In genomic region chr18:21408681-21409080, GRCh38 we compare ENCODE assay signal across 31 cellular contexts.
"Had no signal": no experiment of that assay in that cellular context is flagged by ENCODE, and none has a peak within 500 bp of the region (broad histone marks: within the 10 kb centered on the region; RNA-seq: fewer than 3 reads in every experiment).

No MANE protein-coding gene starts in this region.

- H3K4me1 ChIP-seq: adrenal gland, body of pancreas, breast epithelium had no signal

- H3K27me3 ChIP-seq: adrenal gland, body of pancreas, brain microvascular endothelial cell, breast epithelium had no signal

- H3K27ac ChIP-seq: adrenal gland, body of pancreas, brain microvascular endothelial cell, breast epithelium, VCaP had no signal

- DNase-seq: activated B cell treated with CpG ODN at 0.5 μM for 24 hours; activated CD4-positive, alpha-beta T cell treated with anti-CD3 and anti-CD28 coated beads for 1 hour; activated CD4-positive, alpha-beta T cell treated with anti-CD3 and anti-CD28 coated beads for 36 hours; activated CD4-positive, alpha-beta T cell treated with anti-CD3 and anti-CD28 coated beads for 48 hours; activated CD4-positive, alpha-beta T cell treated with anti-CD3 and anti-CD28 coated beads, Interleukin-2, amount 10 ng/mL, durations not matched to agents 7 days and 5 days; activated CD4-positive, alpha-beta T cell treated with anti-CD3 and anti-CD28 coated beads, Interleukin-2, amount 50 U/mL, for 48 hours; activated CD8-positive, alpha-beta memory T cell treated with anti-CD3 and anti-CD28 coated beads, Interleukin-2, amount 50 U/mL, for 4 hours; activated CD8-positive, alpha-beta T cell treated with anti-CD3 and anti-CD28 coated beads for 36 hours; activated effector memory CD4-positive, alpha-beta T cell treated with anti-CD3 and anti-CD28 coated beads, Interleukin-2, amount 50 U/mL, for 16 hours; activated gamma-delta T cell treated with Interleukin-2 at 50 U/mL for 16 hours; activated naive CD4-positive, alpha-beta T cell; activated naive CD4-positive, alpha-beta T cell treated with anti-CD3 and anti-CD28 coated beads for 36 hours; activated naive CD4-positive, alpha-beta T cell treated with anti-CD3 and anti-CD28 coated beads, Interleukin-2, amount 50 U/mL, for 16 hours; activated naive CD8-positive, alpha-beta T cell treated with anti-CD3 and anti-CD28 coated beads for 36 hours; activated T-cell treated with anti-CD3 and anti-CD28 coated beads for 4 hours; activated T-cell treated with anti-CD3 and anti-CD28 coated beads, Interleukin-2, amount 50 U/mL, for 1 hour; activated T-cell treated with anti-CD3 and anti-CD28 coated beads, Interleukin-2, amount 50 U/mL, for 4 hours; activated T-cell treated with anti-CD3 and anti-CD28 coated beads, Interleukin-2, amount 50 U/mL, for 72 hours; adrenal gland; amniotic stem cell; aorta; body of pancreas; brain microvascular endothelial cell; central memory CD4-positive, alpha-beta T cell; T-cell; T-helper 17 cell; T-helper 9 cell had no signal

- H3K9me3 ChIP-seq: adrenal gland, body of pancreas, breast epithelium had no signal

- H3K36me3 ChIP-seq: adrenal gland, brain microvascular endothelial cell, breast epithelium had no signal

- ATAC-seq: activated CD4-positive, alpha-beta T cell treated with anti-CD3 and anti-CD28 coated beads for 36 hours; activated CD8-positive, alpha-beta T cell treated with anti-CD3 and anti-CD28 coated beads for 36 hours; activated naive CD4-positive, alpha-beta T cell treated with anti-CD3 and anti-CD28 coated beads, Interleukin-2, amount 50 U/mL, for 72 hours; activated T-cell treated with anti-CD3 and anti-CD28 coated beads, Interleukin-2, amount 50 U/mL, for 4 hours; activated T-cell treated with anti-CD3 and anti-CD28 coated beads, Interleukin-2, amount 50 U/mL, for 72 hours; activated T-helper 17 cell treated with anti-CD3 and anti-CD28 coated beads, Interleukin-2, amount 50 U/mL, for 72 hours; body of pancreas; T-cell; T-helper 17 cell had no signal

- H3K4me3 ChIP-seq: adrenal gland, body of pancreas, breast epithelium had no signal
